In the genomic region with DNA sequence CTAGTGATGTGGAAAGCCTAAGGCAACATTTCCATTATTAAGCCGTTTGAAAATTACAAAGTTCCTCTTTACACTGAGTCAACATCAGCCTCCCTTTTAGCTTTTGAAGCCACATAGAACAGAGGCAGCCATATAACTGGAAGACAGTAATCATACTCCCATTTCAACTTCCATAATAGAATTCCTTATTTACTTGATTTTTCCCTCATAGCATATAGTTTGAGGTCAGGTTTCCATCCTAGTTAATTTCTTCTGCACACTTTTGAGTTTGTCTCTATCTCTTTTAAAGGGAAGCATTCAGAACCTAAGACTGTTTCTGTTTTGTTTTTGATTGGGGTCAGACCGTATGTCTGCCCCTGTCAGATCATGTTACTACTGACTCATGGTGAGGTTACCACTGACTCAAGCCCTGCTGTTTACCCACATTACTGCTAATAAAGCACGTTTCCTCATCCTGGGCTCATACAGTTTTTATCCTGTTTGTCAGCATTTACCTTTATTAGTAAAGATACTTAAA, we compare ENCODE assay signal across 8 cellular contexts.
DNase-seq lines count a peak whose midpoint lies in the region; ATAC-seq, FAIRE-seq and TF ChIP-seq lines count a peak whose summit lies in the region.

No MANE protein-coding gene starts in this region.

- ATAC-seq in psoas muscle = peak; percentile 86 to 90 (median 88)

- peaks cover 42% of the 10 kb centered on the region for H3K4me1 ChIP-seq in psoas muscle

- no peak for TF ChIP-seq CTCF in psoas muscle (IDR thresholded peaks at IDR 0.05)

- intact Hi-C loops in psoas muscle (cut with DNase I) = loop anchor here (5.0 to 10.0 kb wide), 6 partner anchors 108 to 398 kb away; partner anchors contain the start of genes SLC38A1 (in 1 of the 2) and SLC38A2 (in 1 of the 2)

- H3K4me3 ChIP-seq in psoas muscle = peak overlapping the region; percentile 35

- DNase-seq in GM04504 (ENCODE audit: low read depth) = peak; percentile 71
- DNase-seq in H54 (ENCODE audit: insufficient read length, low spot score) = peak; percentile 46
- peak; percentile 81 for DNase-seq in NCI-H226
- DNase-seq in brain pericyte (ENCODE audit: low read depth, low spot score) = peak; percentile 82
- DNase-seq in psoas muscle = no peak
- no peak for DNase-seq in GF-D8 (lab: John Stamatoyannopoulos, UW)
- no peak for DNase-seq in HUDEP-2 (lab: John Stamatoyannopoulos, UW; ENCODE audit: unreplicated experiment in 76 of 76)
- DNase-seq in COR-L47 (lab: John Stamatoyannopoulos, UW) = no peak

- H3K27ac ChIP-seq in psoas muscle = peak overlapping the region; percentile 80

- H3K9me3 ChIP-seq in psoas muscle = no peaks in the 10 kb centered on the region

- no peaks in the 10 kb centered on the region for H3K36me3 ChIP-seq in psoas muscle (ENCODE audit: insufficient read depth in 1 of 2, low read depth in 1 of 2)

- WGBS in psoas muscle, 3 donors = 18 to 21% (median 20%) methylated on average over 3 of the region's 3 CpGs

- no peaks in the 10 kb centered on the region for H3K27me3 ChIP-seq in psoas muscle (ENCODE audit: insufficient read depth in 3 of 3, low read length in 2 of 3)

- peak; percentile 97 for FAIRE-seq in H54 (lab: Jason Lieb, UNC)

- TF ChIP-seq POLR2A in H54 (IDR thresholded peaks at IDR 0.05; ENCODE audit: low read depth, low read length) = no peak

Comparison
In these comparisons a context has a peak if more than half of its experiments do, and no peak if none do; other contexts are left out.
1. DNase-seq: peak in GM04504 (single experiment), H54 (single experiment), NCI-H226 (single experiment) and brain pericyte (single experiment); none in psoas muscle (0 of 2), GF-D8 (single experiment), HUDEP-2 (0 of 76) and COR-L47 (single experiment).